In the genomic region with DNA sequence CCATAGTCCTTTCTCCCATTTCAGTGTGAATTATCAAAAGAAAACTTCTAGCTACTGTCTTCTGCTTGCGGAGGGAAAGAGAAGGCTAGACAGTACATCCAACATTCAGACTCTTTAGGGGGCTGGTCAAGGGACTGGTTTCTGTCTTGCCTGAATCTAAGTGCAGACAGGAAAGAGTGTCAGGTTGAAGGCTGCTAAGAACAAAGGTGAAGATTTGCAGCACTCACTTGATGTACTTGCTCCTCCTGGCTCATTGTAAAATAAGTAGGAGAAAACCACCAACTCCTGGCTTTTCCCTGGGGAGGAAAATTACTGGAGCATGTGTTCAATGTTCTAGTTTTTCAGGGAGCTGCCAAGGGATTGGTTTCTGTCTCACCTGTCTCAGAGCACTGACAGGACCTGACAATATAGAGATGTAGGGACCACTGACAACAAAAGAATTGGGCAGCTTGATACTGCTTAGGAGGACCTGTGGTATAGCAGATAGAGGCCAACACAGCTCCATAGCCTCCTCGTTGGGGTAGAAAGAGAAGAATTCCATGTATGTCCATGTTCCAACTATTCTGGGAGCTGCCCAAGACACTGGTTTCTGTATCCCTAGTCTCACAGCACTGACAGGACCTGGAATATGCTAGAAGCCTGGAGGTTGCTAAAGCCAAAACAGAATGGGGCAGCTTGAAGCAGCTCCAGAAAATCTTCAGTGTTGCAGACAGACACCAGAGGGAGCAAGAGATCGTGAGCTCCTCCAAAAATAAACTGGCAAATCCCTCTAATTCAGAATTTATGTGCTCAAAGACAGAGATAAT, we compare ENCODE assay signal across 9 cellular contexts. TPM values are rescaled to one million over a fixed set of nuclear protein-coding genes. Genes with fewer than 3 reads are reported as not detected.
DNase-seq lines count a peak whose midpoint lies in the region; ATAC-seq and TF ChIP-seq lines count a peak whose summit lies in the region.
"Had no signal": no experiment of that assay in that cellular context is flagged by ENCODE, and none has a peak within 500 bp of the region (broad histone marks: within the 10 kb centered on the region; RNA-seq: fewer than 3 reads in every experiment).

No MANE protein-coding gene starts in this region.

- H3K4me1 ChIP-seq in upper lobe of left lung: no peaks in the 10 kb centered on the region
- H3K4me1 ChIP-seq in CD8-positive, alpha-beta T cell (ENCODE audit: insufficient read depth, low read length): no peaks in the 10 kb centered on the region

- no peak overlapping the region for H3K27ac Mint-ChIP-seq in HFFc6
- no peak overlapping the region for H3K27ac Mint-ChIP-seq in CD8-positive, alpha-beta T cell

- H3K4me1 Mint-ChIP-seq in HFFc6 (ENCODE audit: low read depth): peaks cover 20% of the 10 kb centered on the region
- H3K4me1 Mint-ChIP-seq in CD8-positive, alpha-beta T cell (ENCODE audit: low read depth): no peaks in the 10 kb centered on the region

- intact Hi-C loops in CD8-positive, alpha-beta T cell (cut with DNase I, micrococcal nuclease): no loop called here

- ATAC-seq in upper lobe of left lung (ENCODE audit: low FRiP score in 2 of 2): peak in 1 of 2 donors; percentile 61
- ATAC-seq in GM19395 (IDR thresholded peaks at IDR 0.05; ENCODE audit: unreplicated experiment): no peak
- no peak for ATAC-seq in CD8-positive, alpha-beta T cell

- DNase-seq in EH (ENCODE audit: low read depth): peak; percentile 62
- peak; percentile 46 for DNase-seq in HFFc6
- DNase-seq in UCSD-AML1 (lab: John Stamatoyannopoulos, UW; ENCODE audit: unreplicated experiment): peak; percentile 23
- peak; percentile 59 for DNase-seq in iPS-NIHi11 (ENCODE audit: low spot score)
- DNase-seq in upper lobe of left lung: no peak
- no peak for DNase-seq in CD8-positive, alpha-beta T cell
- DNase-seq in activated naive CD4-positive, alpha-beta T cell treated with Interleukin-2 at 50 U/mL for 16 hours: no peak

- 40 to 58% methylated on average over 3 of the region's 3 CpGs for WGBS in upper lobe of left lung, 2 donors

- no peak overlapping the region for H3K27ac ChIP-seq in upper lobe of left lung
- H3K27ac ChIP-seq in CD8-positive, alpha-beta T cell (ENCODE audit: low read depth, low read length): no peak overlapping the region

- no peaks in the 10 kb centered on the region for H3K27me3 Mint-ChIP-seq in HFFc6 (ENCODE audit: insufficient read depth)
- H3K27me3 Mint-ChIP-seq in CD8-positive, alpha-beta T cell (ENCODE audit: low read depth): peaks cover 3% of the 10 kb centered on the region

- no peaks in the 10 kb centered on the region for H3K9me3 Mint-ChIP-seq in HFFc6
- no peaks in the 10 kb centered on the region for H3K9me3 Mint-ChIP-seq in CD8-positive, alpha-beta T cell

- no peak overlapping the region for H3K4me3 ChIP-seq in upper lobe of left lung
- no peak overlapping the region for H3K4me3 ChIP-seq in CD8-positive, alpha-beta T cell (ENCODE audit: low read depth, low read length)

- no peaks in the 10 kb centered on the region for H3K9me3 ChIP-seq in upper lobe of left lung
- H3K9me3 ChIP-seq in CD8-positive, alpha-beta T cell (ENCODE audit: low read length): no peaks in the 10 kb centered on the region

- CTCF ChIA-PET in CD8-positive, alpha-beta T cell (lab: Charles Lee): interaction anchor here (1.8 kb wide), 1 partner anchor 26 kb away, joined by 7 read pairs; no protein-coding TSS in a partner anchor

- no peak overlapping the region for H3K4me3 Mint-ChIP-seq in HFFc6
- H3K4me3 Mint-ChIP-seq in CD8-positive, alpha-beta T cell: no peak overlapping the region

- POLR2A ChIA-PET in CD8-positive, alpha-beta T cell (lab: Charles Lee): interaction anchor here (0.5 kb wide), 1 partner anchor 33 kb away, joined by 4 read pairs; no protein-coding TSS in a partner anchor

- peak; percentile 85 for TF ChIP-seq CTCF in HFFc6 (IDR thresholded peaks at IDR 0.05)
- peak in 5 of 6 experiments; percentile 35 to 47 (median 37) for TF ChIP-seq CTCF in upper lobe of left lung (IDR thresholded peaks at IDR 0.05)
- TF ChIP-seq CTCF in CD8-positive, alpha-beta T cell (IDR thresholded peaks at IDR 0.05): no peak

- no peaks in the 10 kb centered on the region for H3K27me3 ChIP-seq in upper lobe of left lung
- no peaks in the 10 kb centered on the region for H3K27me3 ChIP-seq in CD8-positive, alpha-beta T cell (ENCODE audit: insufficient read depth, low read length)

- no peaks in the 10 kb centered on the region for H3K36me3 Mint-ChIP-seq in HFFc6 (ENCODE audit: low read depth)
- no peaks in the 10 kb centered on the region for H3K36me3 Mint-ChIP-seq in CD8-positive, alpha-beta T cell

- no peak for TF ChIP-seq POLR2A in upper lobe of left lung (IDR thresholded peaks at IDR 0.05)

- H3K36me3 ChIP-seq in upper lobe of left lung: no peaks in the 10 kb centered on the region
- no peaks in the 10 kb centered on the region for H3K36me3 ChIP-seq in CD8-positive, alpha-beta T cell (ENCODE audit: insufficient read depth, low read length)

- no peak for TF ChIP-seq EP300 in upper lobe of left lung (IDR thresholded peaks at IDR 0.05)

RNA-seq across cellular contexts. Expression of gene MMP12, which starts 39.7 kb away (rescaled TPM):
- total RNA-seq in HFFc6 (2021; fragmentation: NEBNext Ultra II Directional; extraction: Animal tissue kit (Norgen Biotek cat#: 25700)): 1 to 10 TPM in 1 of 6 experiments, under 1 TPM in 5; 0.20 to 1.2 (median 0.31) TPM
- total RNA-seq in upper lobe of left lung: under 1 TPM in 1 of 6 donors, not detected in 5; 0.29 TPM
- not detected for total RNA-seq in CD8-positive, alpha-beta T cell
- total RNA-seq: pulmonary artery endothelial cell had no signal

RNA-seq across cellular contexts. Expression of gene MMP13, which starts 41.1 kb away (rescaled TPM):
- not detected for total RNA-seq in HFFc6 (2021; fragmentation: NEBNext Ultra II Directional; extraction: Animal tissue kit (Norgen Biotek cat#: 25700))
- total RNA-seq in upper lobe of left lung: under 1 TPM in 2 of 6 donors, not detected in 4; 0.54 to 0.59 TPM
- not detected for total RNA-seq in CD8-positive, alpha-beta T cell
- total RNA-seq: pulmonary artery endothelial cell had no signal

Comparison
In these comparisons a context has a peak if more than half of its experiments do, and no peak if none do; other contexts are left out.
1. DNase-seq: peak in EH (single experiment), HFFc6 (single experiment), UCSD-AML1 (single experiment) and iPS-NIHi11 (single experiment); none in upper lobe of left lung (0 of 2), CD8-positive, alpha-beta T cell (0 of 7) and activated naive CD4-positive, alpha-beta T cell treated with Interleukin-2 at 50 U/mL for 16 hours (single experiment).